ENCODE assay signal across 12 cellular contexts in genomic region chr7:142700924-142701323, GRCh38. TPM values are rescaled to one million over a fixed set of nuclear protein-coding genes. Genes with fewer than 3 reads are reported as not detected.
DNase-seq lines count a peak whose midpoint lies in the region; ATAC-seq lines count a peak whose summit lies in the region.
"Not testable (repeated sequence)": the region's sequence is repeated elsewhere in the genome, so short reads cannot be mapped to it uniquely, and the experiment has no call there.
"Had no signal": no experiment of that assay in that cellular context is flagged by ENCODE, and none has a peak within 500 bp of the region (broad histone marks: within the 10 kb centered on the region; RNA-seq: fewer than 3 reads in every experiment).

No MANE protein-coding gene starts in this region.

- H3K4ac ChIP-seq in mesendoderm (ENCODE audit: low read depth, low read length), result not testable (repeated sequence)

- no CpG with 5 or more reads among the region's 1 CpG for WGBS in mesendoderm (ENCODE audit: extremely low coverage, insufficient coverage, low lambda C conversion rate)

- H3K36me3 Mint-ChIP-seq in CD4-positive, CD25-positive, alpha-beta regulatory T cell, result peaks cover 14% of the 10 kb centered on the region
- H3K36me3 Mint-ChIP-seq in T-helper 17 cell (ENCODE audit: low read depth); activated CD4-positive, alpha-beta memory T cell treated with anti-CD3 and anti-CD28 coated beads, Interleukin-2, amount 10 ng/mL, durations not matched to agents 7 days and 5 days (ENCODE audit: low read depth); activated T-helper 1 cell treated with anti-CD3 and anti-CD28 coated beads, Interleukin-12 subunit alpha, Interleukin-12 subunit beta, Interleukin-2, Interleukin-4 antibody, amounts not matched to agents 30 ng/mL and 10 ng/mL and 1 ng/mL, durations not matched to agents 14 hours and 24 hours and 36 hours (ENCODE audit: low read depth); activated naive CD8-positive, alpha-beta T cell treated with anti-CD3 and anti-CD28 coated beads for 36 hours; stimulated activated naive CD8-positive, alpha-beta T cell treated with anti-CD3 and anti-CD28 coated beads, Interleukin-15, Interleukin-2, amounts not matched to agents 100 ng/mL and 50 ng/mL, for 24 hours (ENCODE audit: low read depth): not testable (repeated sequence)

- H3K4me3 Mint-ChIP-seq in CD4-positive, CD25-positive, alpha-beta regulatory T cell, result peak overlapping the region in 3 of 4 donors; percentile 47 to 71 (median 55)
- H3K4me3 Mint-ChIP-seq in T-helper 17 cell, result peak overlapping the region; percentile 19
- not testable (repeated sequence) for H3K4me3 Mint-ChIP-seq in activated CD4-positive, alpha-beta memory T cell treated with anti-CD3 and anti-CD28 coated beads, Interleukin-2, amount 10 ng/mL, durations not matched to agents 7 days and 5 days; activated naive CD8-positive, alpha-beta T cell treated with anti-CD3 and anti-CD28 coated beads for 36 hours; stimulated activated naive CD8-positive, alpha-beta T cell treated with anti-CD3 and anti-CD28 coated beads, Interleukin-15, Interleukin-2, amounts not matched to agents 100 ng/mL and 50 ng/mL, for 24 hours
- peak overlapping the region; percentile 66 for H3K4me3 Mint-ChIP-seq in activated T-helper 1 cell treated with anti-CD3 and anti-CD28 coated beads, Interleukin-12 subunit alpha, Interleukin-12 subunit beta, Interleukin-2, Interleukin-4 antibody, amounts not matched to agents 30 ng/mL and 10 ng/mL and 1 ng/mL, durations not matched to agents 14 hours and 24 hours and 36 hours

- H2AK5ac ChIP-seq in mesendoderm (ENCODE audit: low read length), result not testable (repeated sequence)

- peak in 1 of 3 donors; percentile 31 for DNase-seq in CD4-positive, CD25-positive, alpha-beta regulatory T cell
- not testable (repeated sequence) for DNase-seq in T-helper 17 cell; activated CD4-positive, alpha-beta memory T cell treated with anti-CD3 and anti-CD28 coated beads, Interleukin-2, amount 10 ng/mL, durations not matched to agents 7 days and 5 days; activated T-helper 1 cell treated with anti-CD3 and anti-CD28 coated beads, Interleukin-12 subunit alpha, Interleukin-12 subunit beta, Interleukin-2, Interleukin-4 antibody, amounts not matched to agents 30 ng/mL and 10 ng/mL and 1 ng/mL, durations not matched to agents 14 hours and 24 hours and 36 hours (ENCODE audit: low spot score); activated naive CD8-positive, alpha-beta T cell treated with anti-CD3 and anti-CD28 coated beads for 36 hours; mesendoderm

- ATAC-seq in CD4-positive, CD25-positive, alpha-beta regulatory T cell (ENCODE audit: low read depth in 2 of 2), result peak; percentile 52 to 55
- peak; percentile 30 for ATAC-seq in T-helper 17 cell

- CTCF ChIA-PET in activated CD4-positive, alpha-beta memory T cell treated with anti-CD3 and anti-CD28 coated beads, Interleukin-2, amount 10 ng/mL, durations not matched to agents 7 days and 5 days (lab: Charles Lee), result not testable (repeated sequence)

- H4K5ac ChIP-seq in mesendoderm (ENCODE audit: low read length), result not testable (repeated sequence)

- not testable (repeated sequence) for H3K36me3 ChIP-seq in CD4-positive, CD25-positive, alpha-beta regulatory T cell (ENCODE audit: control insufficient read depth, insufficient read depth, low read length); KOPT-K1 (ENCODE audit: insufficient read depth, low read length); mesendoderm (ENCODE audit: control insufficient read depth, insufficient read depth, low read length)

- H3K4me3 ChIP-seq in CD4-positive, CD25-positive, alpha-beta regulatory T cell (ENCODE audit: low read depth, low read length); mesendoderm (ENCODE audit: low read length): not testable (repeated sequence)

- not testable (repeated sequence) for H2BK5ac ChIP-seq in mesendoderm (ENCODE audit: low read length)

- H3K56ac ChIP-seq in mesendoderm (ENCODE audit: low read length), result not testable (repeated sequence)

- H2BK15ac ChIP-seq in mesendoderm (replicated peaks; ENCODE audit: low read depth), result not testable (repeated sequence)

- H3K4me1 ChIP-seq in CD4-positive, CD25-positive, alpha-beta regulatory T cell (ENCODE audit: control insufficient read depth, insufficient read depth, low read length, poor library complexity, severe bottlenecking); mesendoderm (ENCODE audit: control insufficient read depth, low read depth, low read length): not testable (repeated sequence)

- not testable (repeated sequence) for H3K23ac ChIP-seq in mesendoderm (ENCODE audit: low read length)

- H3K4me1 Mint-ChIP-seq in CD4-positive, CD25-positive, alpha-beta regulatory T cell, result peaks cover 6 to 66% (median 26%) of the 10 kb centered on the region in 4 donors
- H3K4me1 Mint-ChIP-seq in T-helper 17 cell, result peaks cover 18% of the 10 kb centered on the region
- H3K4me1 Mint-ChIP-seq in activated CD4-positive, alpha-beta memory T cell treated with anti-CD3 and anti-CD28 coated beads, Interleukin-2, amount 10 ng/mL, durations not matched to agents 7 days and 5 days, result peaks cover 21% of the 10 kb centered on the region
- H3K4me1 Mint-ChIP-seq in activated T-helper 1 cell treated with anti-CD3 and anti-CD28 coated beads, Interleukin-12 subunit alpha, Interleukin-12 subunit beta, Interleukin-2, Interleukin-4 antibody, amounts not matched to agents 30 ng/mL and 10 ng/mL and 1 ng/mL, durations not matched to agents 14 hours and 24 hours and 36 hours (ENCODE audit: low read depth), result peaks cover 14% of the 10 kb centered on the region
- peaks cover 22% of the 10 kb centered on the region for H3K4me1 Mint-ChIP-seq in activated naive CD8-positive, alpha-beta T cell treated with anti-CD3 and anti-CD28 coated beads for 36 hours
- H3K4me1 Mint-ChIP-seq in stimulated activated naive CD8-positive, alpha-beta T cell treated with anti-CD3 and anti-CD28 coated beads, Interleukin-15, Interleukin-2, amounts not matched to agents 100 ng/mL and 50 ng/mL, for 24 hours (ENCODE audit: low read depth), result peaks cover 42% of the 10 kb centered on the region

- H3K9me3 ChIP-seq in CD4-positive, CD25-positive, alpha-beta regulatory T cell (ENCODE audit: control insufficient read depth in 2 of 2, low read length in 2 of 2); KOPT-K1 (ENCODE audit: insufficient read depth, low read length, poor library complexity, severe bottlenecking); T-helper 17 cell (ENCODE audit: control insufficient read depth, low read length, poor library complexity, severe bottlenecking): not testable (repeated sequence)

- POLR2A ChIA-PET in activated CD4-positive, alpha-beta memory T cell treated with anti-CD3 and anti-CD28 coated beads, Interleukin-2, amount 10 ng/mL, durations not matched to agents 7 days and 5 days (lab: Charles Lee), result not testable (repeated sequence)

- H3K27me3 ChIP-seq in CD4-positive, CD25-positive, alpha-beta regulatory T cell (ENCODE audit: control insufficient read depth, insufficient read depth, low read length); mesendoderm (ENCODE audit: insufficient read depth, low read length, poor library complexity): not testable (repeated sequence)

- peak overlapping the region; percentile 41 for H3K27ac ChIP-seq in CD4-positive, CD25-positive, alpha-beta regulatory T cell (ENCODE audit: insufficient read depth, low read length, poor library complexity, severe bottlenecking)
- H3K27ac ChIP-seq in KOPT-K1 (ENCODE audit: low read depth, low read length, poor library complexity, severe bottlenecking), result peak overlapping the region; percentile 28
- not testable (repeated sequence) for H3K27ac ChIP-seq in mesendoderm (ENCODE audit: low read depth, low read length)

- not testable (repeated sequence) for H3K9ac ChIP-seq in mesendoderm (ENCODE audit: low read length)

- not testable (repeated sequence) for H4K8ac ChIP-seq in mesendoderm (ENCODE audit: low read depth, low read length)

- intact Hi-C loops in activated T-helper 1 cell treated with anti-CD3 and anti-CD28 coated beads, Interleukin-12 subunit alpha, Interleukin-12 subunit beta, Interleukin-2, Interleukin-4 antibody, amounts not matched to agents 30 ng/mL and 10 ng/mL and 1 ng/mL, durations not matched to agents 14 hours and 24 hours and 36 hours (cut with micrococcal nuclease), result not testable (repeated sequence)

- H3K4me2 ChIP-seq in mesendoderm (ENCODE audit: low read length), result not testable (repeated sequence)

- peak overlapping the region; percentile 32 for H3K18ac ChIP-seq in mesendoderm (ENCODE audit: low read length)

- not testable (repeated sequence) for H3K9me3 Mint-ChIP-seq in CD4-positive, CD25-positive, alpha-beta regulatory T cell; activated CD4-positive, alpha-beta memory T cell treated with anti-CD3 and anti-CD28 coated beads, Interleukin-2, amount 10 ng/mL, durations not matched to agents 7 days and 5 days; activated T-helper 1 cell treated with anti-CD3 and anti-CD28 coated beads, Interleukin-12 subunit alpha, Interleukin-12 subunit beta, Interleukin-2, Interleukin-4 antibody, amounts not matched to agents 30 ng/mL and 10 ng/mL and 1 ng/mL, durations not matched to agents 14 hours and 24 hours and 36 hours; activated naive CD8-positive, alpha-beta T cell treated with anti-CD3 and anti-CD28 coated beads for 36 hours; stimulated activated naive CD8-positive, alpha-beta T cell treated with anti-CD3 and anti-CD28 coated beads, Interleukin-15, Interleukin-2, amounts not matched to agents 100 ng/mL and 50 ng/mL, for 24 hours

- not testable (repeated sequence) for H3K27me3 Mint-ChIP-seq in CD4-positive, CD25-positive, alpha-beta regulatory T cell; T-helper 17 cell; activated CD4-positive, alpha-beta memory T cell treated with anti-CD3 and anti-CD28 coated beads, Interleukin-2, amount 10 ng/mL, durations not matched to agents 7 days and 5 days; activated T-helper 1 cell treated with anti-CD3 and anti-CD28 coated beads, Interleukin-12 subunit alpha, Interleukin-12 subunit beta, Interleukin-2, Interleukin-4 antibody, amounts not matched to agents 30 ng/mL and 10 ng/mL and 1 ng/mL, durations not matched to agents 14 hours and 24 hours and 36 hours (ENCODE audit: insufficient read depth); activated naive CD8-positive, alpha-beta T cell treated with anti-CD3 and anti-CD28 coated beads for 36 hours; stimulated activated naive CD8-positive, alpha-beta T cell treated with anti-CD3 and anti-CD28 coated beads, Interleukin-15, Interleukin-2, amounts not matched to agents 100 ng/mL and 50 ng/mL, for 24 hours

- peak overlapping the region; percentile 47 to 97 (median 87) for H3K27ac Mint-ChIP-seq in CD4-positive, CD25-positive, alpha-beta regulatory T cell
- H3K27ac Mint-ChIP-seq in T-helper 17 cell, result peak overlapping the region; percentile 14
- H3K27ac Mint-ChIP-seq in activated CD4-positive, alpha-beta memory T cell treated with anti-CD3 and anti-CD28 coated beads, Interleukin-2, amount 10 ng/mL, durations not matched to agents 7 days and 5 days, result peak overlapping the region; percentile 64
- peak overlapping the region; percentile 29 for H3K27ac Mint-ChIP-seq in activated T-helper 1 cell treated with anti-CD3 and anti-CD28 coated beads, Interleukin-12 subunit alpha, Interleukin-12 subunit beta, Interleukin-2, Interleukin-4 antibody, amounts not matched to agents 30 ng/mL and 10 ng/mL and 1 ng/mL, durations not matched to agents 14 hours and 24 hours and 36 hours
- H3K27ac Mint-ChIP-seq in activated naive CD8-positive, alpha-beta T cell treated with anti-CD3 and anti-CD28 coated beads for 36 hours, result peak overlapping the region; percentile 74
- H3K27ac Mint-ChIP-seq in stimulated activated naive CD8-positive, alpha-beta T cell treated with anti-CD3 and anti-CD28 coated beads, Interleukin-15, Interleukin-2, amounts not matched to agents 100 ng/mL and 50 ng/mL, for 24 hours, result peak overlapping the region; percentile 30

- not testable (repeated sequence) for H3K79me2 ChIP-seq in mesendoderm (ENCODE audit: control insufficient read depth, insufficient read depth, low read length)

- not testable (repeated sequence) for H3K79me1 ChIP-seq in mesendoderm (ENCODE audit: low read length)

- H2BK120ac ChIP-seq in mesendoderm (ENCODE audit: low read depth, low read length), result not testable (repeated sequence)

RNA-seq across cellular contexts. Expression of gene PRSS1, which starts 48.3 kb away (rescaled TPM):
- total RNA-seq in CD4-positive, CD25-positive, alpha-beta regulatory T cell, result not detected
- polyA plus RNA-seq in CD4-positive, CD25-positive, alpha-beta regulatory T cell, result under 1 TPM in 1 of 4 donors, not detected in 3; 0.49 TPM
- total RNA-seq in T-helper 17 cell, result not detected
- total RNA-seq in activated CD4-positive, alpha-beta memory T cell treated with anti-CD3 and anti-CD28 coated beads, Interleukin-2, amount 10 ng/mL, durations not matched to agents 7 days and 5 days, result not detected
- not detected in 2 replicates for total RNA-seq in activated T-helper 1 cell treated with anti-CD3 and anti-CD28 coated beads, Interleukin-12 subunit alpha, Interleukin-12 subunit beta, Interleukin-2, Interleukin-4 antibody, amounts not matched to agents 30 ng/mL and 10 ng/mL and 1 ng/mL, durations not matched to agents 14 hours and 24 hours and 36 hours
- total RNA-seq in activated naive CD8-positive, alpha-beta T cell treated with anti-CD3 and anti-CD28 coated beads for 36 hours, result not detected
- 1.1 TPM for polyA plus RNA-seq in mesendoderm (2013, experiment 1 of 2)
- polyA plus RNA-seq in mesendoderm (2013, experiment 2 of 2), result 1.2 TPM
- total RNA-seq: GM23248, H9, Peyer's patch had no signal
- polyA plus RNA-seq: GM12878, GM23248 had no signal

Comparison
In these comparisons a context has a peak if more than half of its experiments do, and no peak if none do; other contexts are left out.
1. H3K27ac Mint-ChIP-seq: peak in every context shown above with its lines; median percentile 87 in CD4-positive, CD25-positive, alpha-beta regulatory T cell; 74 in activated naive CD8-positive, alpha-beta T cell treated with anti-CD3 and anti-CD28 coated beads for 36 hours; 64 in activated CD4-positive, alpha-beta memory T cell treated with anti-CD3 and anti-CD28 coated beads, Interleukin-2, amount 10 ng/mL, durations not matched to agents 7 days and 5 days; 30 in stimulated activated naive CD8-positive, alpha-beta T cell treated with anti-CD3 and anti-CD28 coated beads, Interleukin-15, Interleukin-2, amounts not matched to agents 100 ng/mL and 50 ng/mL, for 24 hours; 29 in activated T-helper 1 cell treated with anti-CD3 and anti-CD28 coated beads, Interleukin-12 subunit alpha, Interleukin-12 subunit beta, Interleukin-2, Interleukin-4 antibody, amounts not matched to agents 30 ng/mL and 10 ng/mL and 1 ng/mL, durations not matched to agents 14 hours and 24 hours and 36 hours; 14 in T-helper 17 cell.